8 cellular contexts compared by ENCODE assay signal in genomic region chr14:34059925-34060746, GRCh38.
DNase-seq lines count a peak whose midpoint lies in the region; ATAC-seq, FAIRE-seq and TF ChIP-seq lines count a peak whose summit lies in the region.

No MANE protein-coding gene starts in this region.

- H3K4me3 ChIP-seq in A549 (peak overlapping the region; percentile 52), esophagus squamous epithelium (peak overlapping the region; percentile 50 to 78 (median 61)), mucosa of rectum (ENCODE audit: low read length in 2 of 2) (peak overlapping the region; percentile 73 to 74)

- DNase-seq in A549 (ENCODE audit: low read depth in 1 of 2, low spot score in 1 of 2) (peak; percentile 73 to 82), GM18507 (ENCODE audit: extremely low spot score, insufficient read length, low read depth) (peak; percentile 36), NCI-H510A (lab: John Stamatoyannopoulos, UW) (peak; percentile 52), activated T-cell treated with anti-CD3 and anti-CD28 coated beads for 4 hours (peak; percentile 22), esophagus squamous epithelium (lab: John Stamatoyannopoulos, UW) (no peak)
- DNase-seq in stimulated activated CD8-positive, alpha-beta memory T cell treated with anti-CD3 and anti-CD28 coated beads, Interleukin-4, amount 100 ng/mL, for 48 hours = peak; percentile 71

- H3K36me3 ChIP-seq in esophagus squamous epithelium = no peaks in the 10 kb centered on the region
- H3K36me3 ChIP-seq in mucosa of rectum (ENCODE audit: control insufficient read depth in 2 of 2, insufficient read depth in 2 of 2, low read length in 2 of 2) = no peaks in the 10 kb centered on the region

- POLR2A ChIA-PET in A549 (lab: Yijun Ruan, JAX) = interaction anchor here (0.7 to 1.8 kb wide), 14 partner anchors 9 to 437 kb away, joined by 3 to 10 read pairs (median 4); partner anchors contain the start of gene EGLN3

- peak; percentile 41 for TF ChIP-seq CTCF in A549 (IDR thresholded peaks at IDR 0.05)
- peak in 3 of 6 experiments; percentile 21 to 37 (median 34) for TF ChIP-seq CTCF in esophagus squamous epithelium (IDR thresholded peaks at IDR 0.05)

- peak overlapping the region; percentile 83 for H3K4me2 ChIP-seq in A549

- CTCF ChIA-PET in A549 (lab: Yijun Ruan, JAX) = interaction anchor here (0.7 to 8.1 kb wide), 13 partner anchors 8 to 211 kb away, joined by 3 to 62 read pairs (median 4); no protein-coding TSS in a partner anchor

- peak; percentile 60 for TF ChIP-seq POLR2A in A549 (IDR thresholded peaks at IDR 0.05; ENCODE audit: low read length)
- TF ChIP-seq POLR2A in esophagus squamous epithelium (IDR thresholded peaks at IDR 0.05) = peak in 2 of 4 donors; percentile 57 to 65

- no peak for FAIRE-seq in A549 (lab: Jason Lieb, UNC)
- no peak for FAIRE-seq in GM18507 (lab: Jason Lieb, UNC)

- ATAC-seq in A549 (peak; percentile 90 to 96), HG02884 (IDR thresholded peaks at IDR 0.05; ENCODE audit: unreplicated experiment) (peak; percentile 82)

- no peaks in the 10 kb centered on the region for H3K9me3 ChIP-seq in A549
- H3K9me3 ChIP-seq in esophagus squamous epithelium = no peaks in the 10 kb centered on the region
- H3K9me3 ChIP-seq in mucosa of rectum (ENCODE audit: control insufficient read depth in 2 of 2, low read length in 2 of 2) = no peaks in the 10 kb centered on the region

- TF ChIP-seq RAD21 in A549 (conservative IDR thresholded peaks at IDR 0.05 in 1 of 2, IDR thresholded peaks at IDR 0.05 in 1 of 2) = peak in 1 of 2 experiments; percentile 56; a peak in 3 of 5 replicates

- WGBS in A549 (ENCODE audit: missing lambda C conversion rate) = 21% methylated on average over 22 of the region's 91 CpGs
- 0% methylated on average over 9 of the region's 91 CpGs; no CpG with 5 or more reads in 1 of the 2 donors for WGBS in esophagus squamous epithelium, 2 donors

- no peak for TF ChIP-seq EP300 in A549 (IDR thresholded peaks at IDR 0.05)

- peak overlapping the region; percentile 87 to 95 for H3K9ac ChIP-seq in mucosa of rectum (ENCODE audit: low read depth in 1 of 2, low read length in 2 of 2)

- H3K4me1 ChIP-seq in A549 (peaks cover 41% of the 10 kb centered on the region), esophagus squamous epithelium (peaks cover 0 to 36% (median 5%) of the 10 kb centered on the region in 3 donors), mucosa of rectum (ENCODE audit: control insufficient read depth in 2 of 2, insufficient read depth in 2 of 2, low read length in 2 of 2) (peaks cover 11 to 15% of the 10 kb centered on the region in 2 donors)

- peak overlapping the region; percentile 90 to 95 for H3K27ac ChIP-seq in A549
- peak overlapping the region; percentile 87 to 92 (median 91) for H3K27ac ChIP-seq in esophagus squamous epithelium
- H3K27ac ChIP-seq in mucosa of rectum (ENCODE audit: low read depth in 2 of 2, low read length in 2 of 2) = peak overlapping the region; percentile 92 to 97

- intact Hi-C loops in esophagus squamous epithelium (cut with DNase I) = no loop called here

- H3K27me3 ChIP-seq in esophagus squamous epithelium (peaks cover 0 to 3% (median 0%) of the 10 kb centered on the region in 4 donors), mucosa of rectum (ENCODE audit: control insufficient read depth in 2 of 2, insufficient read depth in 2 of 2, low read length in 2 of 2) (no peaks in the 10 kb centered on the region)

TF ChIP-seq in A549, 52 proteins besides CTCF, POLR2A, EP300 and RAD21 (continues in another document):
- TF ChIP-seq CHD2 (IDR thresholded peaks at IDR 0.05; ENCODE audit: low read length, partially characterized antibody) (no peak), RCOR1 (IDR thresholded peaks at IDR 0.05; ENCODE audit: low read depth, low read length) (no peak), E2F6 (IDR thresholded peaks at IDR 0.05; ENCODE audit: borderline replicate concordance, low read depth) (peak; percentile 76), CHD4 (IDR thresholded peaks at IDR 0.05; ENCODE audit: borderline replicate concordance) (no peak; the same call in 1 of the 2 replicates), JUN (IDR thresholded peaks at IDR 0.05) (peak; percentile 56 to 89), ZFP36 (IDR thresholded peaks at IDR 0.05; ENCODE audit: borderline replicate concordance, partially characterized antibody) (no peak), HDAC2 (IDR thresholded peaks at IDR 0.05) (peak; percentile 55; the same call in 1 of the 2 replicates), ATOH8 (CRISPR knock-in tag; IDR thresholded peaks at IDR 0.05; ENCODE audit: low read depth) (no peak), FOSL2 (IDR thresholded peaks at IDR 0.05) (0 out of 2 replicates have a peak, but pooled peaks have one; percentile 25), FOSL2 (CRISPR knock-in tag; IDR thresholded peaks at IDR 0.05) (peak; percentile 87), SMC3 (IDR thresholded peaks at IDR 0.05) (peak; percentile 63), FOSB (CRISPR knock-in tag; IDR thresholded peaks at IDR 0.05) (no peak), MAFK (IDR thresholded peaks at IDR 0.05; ENCODE audit: partially characterized antibody) (peak; percentile 86), PBX3 (IDR thresholded peaks at IDR 0.05) (no peak), ELK1 (IDR thresholded peaks at IDR 0.05; ENCODE audit: low read depth, low read length) (no peak), ESRRA (IDR thresholded peaks at IDR 0.05; ENCODE audit: borderline replicate concordance, low read length) (0 out of 2 replicates have a peak, but pooled peaks have one; percentile 2), JUNB (IDR thresholded peaks at IDR 0.05) (no peak), FOXS1 (CRISPR knock-in tag; IDR thresholded peaks at IDR 0.05) (no peak), MAZ (IDR thresholded peaks at IDR 0.05; ENCODE audit: borderline replicate concordance, low read depth, low read length) (no peak), MAX (IDR thresholded peaks at IDR 0.05) (peak; percentile 87; the same call in 1 of the 2 replicates), PHF8 (IDR thresholded peaks at IDR 0.05; ENCODE audit: borderline replicate concordance, low read depth) (peak; percentile 79; the same call in 1 of the 2 replicates), NFE2L2 (conservative IDR thresholded peaks at IDR 0.05; ENCODE audit: low read length) (peak; percentile 3; the same call in 1 of the 2 replicates), BCL3 (IDR thresholded peaks at IDR 0.05) (peak; percentile 86; the same call in 2 of the 3 replicates), EHF (CRISPR knock-in tag; IDR thresholded peaks at IDR 0.05) (no peak)
